9 cellular contexts compared by ENCODE assay signal in genomic region chr15:71386448-71387236, GRCh38.
DNase-seq lines count a peak whose midpoint lies in the region; ATAC-seq, FAIRE-seq and TF ChIP-seq lines count a peak whose summit lies in the region.
"Had no signal": no experiment of that assay in that cellular context is flagged by ENCODE, and none has a peak within 500 bp of the region (broad histone marks: within the 10 kb centered on the region; RNA-seq: fewer than 3 reads in every experiment).

No MANE protein-coding gene starts in this region.

- no peaks in the 10 kb centered on the region for H3K36me3 ChIP-seq in ovary

- no peak overlapping the region for H3K27ac ChIP-seq in ovary

- peak; percentile 58 for TF ChIP-seq CTCF in endothelial cell (IDR thresholded peaks at IDR 0.05; ENCODE audit: unreplicated experiment)
- peak in 2 of 3 donors; percentile 59 for TF ChIP-seq CTCF in ovary (IDR thresholded peaks at IDR 0.05)

- H3K4me3 Mint-ChIP-seq in endothelial cell (ENCODE audit: unreplicated experiment), result no peak overlapping the region
- H3K4me3 Mint-ChIP-seq: central memory CD8-positive, alpha-beta T cell had no signal

- WGBS in ovary, 3 donors, result 8 to 15% (median 12%) methylated on average over 10 of the region's 10 CpGs

- H3K4me1 Mint-ChIP-seq in endothelial cell (ENCODE audit: unreplicated experiment), result peaks cover 11% of the 10 kb centered on the region

- H3K27me3 Mint-ChIP-seq in endothelial cell (ENCODE audit: unreplicated experiment), result no peaks in the 10 kb centered on the region

- H3K4me3 ChIP-seq in ovary, result no peak overlapping the region

- DNase-seq in ELR (ENCODE audit: low read depth) (peak; percentile 17), NCI-H526 treated with DMSO at 0.1 percent for 48 hours (lab: John Stamatoyannopoulos, UW) (peak; percentile 23), endothelial cell (ENCODE audit: low spot score) (peak; percentile 16), ovary (no peak), mucosa of gallbladder (ENCODE audit: low spot score) (no peak), GM19239 (ENCODE audit: insufficient read length, low spot score) (no peak)
- no peak for DNase-seq in activated CD8-positive, alpha-beta memory T cell treated with anti-CD3 and anti-CD28 coated beads, Interleukin-2, amount 50 U/mL, for 4 hours

- no peak for TF ChIP-seq POLR2A in ovary (IDR thresholded peaks at IDR 0.05)

- no peak for FAIRE-seq in GM19239 (lab: Jason Lieb, UNC)

- no peaks in the 10 kb centered on the region for H3K36me3 Mint-ChIP-seq in endothelial cell (ENCODE audit: low read depth, unreplicated experiment)

- no peaks in the 10 kb centered on the region for H3K9me3 ChIP-seq in ovary

- no peak for TF ChIP-seq EP300 in ovary (IDR thresholded peaks at IDR 0.05)

- H3K4me1 ChIP-seq in ovary (ENCODE audit: insufficient read depth), result no peaks in the 10 kb centered on the region

- intact Hi-C loops in ovary (cut with DNase I), result loop anchor here in 3 of 4 donors (2.0 to 10.0 kb wide), 3 partner anchors 54 to 272 kb away; partner anchors contain the start of gene THSD4 (in 1 of the 3)

- no peaks in the 10 kb centered on the region for H3K9me3 Mint-ChIP-seq in endothelial cell (ENCODE audit: unreplicated experiment)
- H3K9me3 Mint-ChIP-seq: central memory CD8-positive, alpha-beta T cell had no signal

- no peak for ATAC-seq in GM19467 (IDR thresholded peaks at IDR 0.05; ENCODE audit: unreplicated experiment)

- H3K27ac Mint-ChIP-seq in endothelial cell (ENCODE audit: unreplicated experiment), result no peak overlapping the region

- H3K27me3 ChIP-seq in ovary, result no peaks in the 10 kb centered on the region

Comparison
In these comparisons a context has a peak if more than half of its experiments do, and no peak if none do; other contexts are left out.
1. DNase-seq: peak in ELR (single experiment), NCI-H526 treated with DMSO at 0.1 percent for 48 hours (single experiment) and endothelial cell (single experiment); none in ovary (0 of 5), activated CD8-positive, alpha-beta memory T cell treated with anti-CD3 and anti-CD28 coated beads, Interleukin-2, amount 50 U/mL, for 4 hours (single experiment), mucosa of gallbladder (single experiment) and GM19239 (single experiment).